In genomic region chr5:170104299-170104698, GRCh38 we compare ENCODE assay signal across 19 cellular contexts. TPM values are rescaled to one million over a fixed set of nuclear protein-coding genes. Genes with fewer than 3 reads are reported as not detected.
A peak's percentile ranks its signal among the peaks of the same experiment; 100 is the strongest.
DNase-seq lines count a peak whose midpoint lies in the region; ATAC-seq and TF ChIP-seq lines count a peak whose summit lies in the region.
"Had no signal": no experiment of that assay in that cellular context is flagged by ENCODE, and none has a peak within 500 bp of the region (broad histone marks: within the 10 kb centered on the region; RNA-seq: fewer than 3 reads in every experiment).

No MANE protein-coding gene starts in this region.

- no peaks in the 10 kb centered on the region for H3K36me3 Mint-ChIP-seq in endodermal cell (ENCODE audit: low read depth)
- no peaks in the 10 kb centered on the region for H3K36me3 Mint-ChIP-seq in stimulated activated memory B cell treated with anti-CD40 and anti-IgM and Interleukin-4, amounts not matched to agents 10 μg/mL and 1 μg/mL and 100 μg/mL, for 72 hours
- H3K36me3 Mint-ChIP-seq: CD14-positive monocyte; CD4-positive, alpha-beta memory T cell had no signal

- H3K36me3 ChIP-seq in Panc1 (ENCODE audit: control insufficient read depth, insufficient read depth, low read length) (no peaks in the 10 kb centered on the region), endodermal cell (ENCODE audit: control insufficient read depth, insufficient read depth, low read length) (peaks cover under 1% of the 10 kb centered on the region)
- H3K36me3 ChIP-seq: BLaER1 had no signal

- 92 to 96% methylated on average over 2 to 6 of the region's 6 CpGs for WGBS in endodermal cell (ENCODE audit: insufficient coverage in 1 of 2, insufficient read length in 1 of 2), 2 experiments

- POLR2A ChIA-PET in Panc1 (lab: Charles Lee), result no interaction called here

- intact Hi-C loops in Panc1 (cut with micrococcal nuclease; ENCODE audit: unreplicated experiment) (no loop called here), sciatic nerve (cut with DNase I) (no loop called here)

- H3K27me3 Mint-ChIP-seq in endodermal cell (ENCODE audit: insufficient read depth), result peaks cover 37% of the 10 kb centered on the region
- peaks cover 31% of the 10 kb centered on the region for H3K27me3 Mint-ChIP-seq in stimulated activated memory B cell treated with anti-CD40 and anti-IgM and Interleukin-4, amounts not matched to agents 10 μg/mL and 1 μg/mL and 100 μg/mL, for 72 hours

- in situ Hi-C loops in Panc1 (cut with HindIII; ENCODE audit: low pct_unique_long_range_greater_than_20kb, low sequenced_read_pairs), result no loop called here

- no peak overlapping the region for H3K27ac Mint-ChIP-seq in endodermal cell
- H3K27ac Mint-ChIP-seq in stimulated activated memory B cell treated with anti-CD40 and anti-IgM and Interleukin-4, amounts not matched to agents 10 μg/mL and 1 μg/mL and 100 μg/mL, for 72 hours, result no peak overlapping the region
- H3K27ac Mint-ChIP-seq: CD14-positive monocyte had no signal

- peak overlapping the region; percentile 91; the same call in 1 of the 2 replicates for H3K27ac ChIP-seq in Panc1 (ENCODE audit: low read length)
- H3K27ac ChIP-seq in endodermal cell (ENCODE audit: low read depth, low read length), result no peak overlapping the region
- H3K27ac ChIP-seq: BLaER1 had no signal

- H3K9ac ChIP-seq in endodermal cell (ENCODE audit: extremely low read depth, low read length, poor library complexity, severe bottlenecking), result no peak overlapping the region
- H3K9ac ChIP-seq: BLaER1 had no signal

- DNase-seq in activated CD8-positive, alpha-beta memory T cell treated with anti-CD3 and anti-CD28 coated beads, Interleukin-2, amount 50 U/mL, for 48 hours, result peak; percentile 28
- no peak for DNase-seq in activated CD8-positive, alpha-beta memory T cell treated with anti-CD3 and anti-CD28 coated beads, Interleukin-2, amount 50 U/mL, for 4 hours
- DNase-seq in Panc1 (ENCODE audit: low read depth, low spot score) (no peak), endodermal cell (peak; percentile 45), sciatic nerve (ENCODE audit: low spot score) (no peak)
- DNase-seq: 8988T; CD4-positive, alpha-beta memory T cell; DMS153; DMS79; GOT3; H7 had no signal

- ATAC-seq in Panc1 (no peak), HG02970 (IDR thresholded peaks at IDR 0.05; ENCODE audit: low FRiP score, unreplicated experiment) (no peak), sciatic nerve (no peak)
- no peak for ATAC-seq in stimulated activated memory B cell treated with anti-CD40 and anti-IgM and Interleukin-4, amounts not matched to agents 10 μg/mL and 1 μg/mL and 100 μg/mL, for 72 hours
- ATAC-seq: GM12878, HepG2 had no signal

- CTCF ChIA-PET in Panc1 (lab: Charles Lee), result interaction anchor here (0.6 to 0.7 kb wide), 2 partner anchors 101 to 162 kb away, joined by 3 to 9 read pairs; no protein-coding TSS in a partner anchor

- no peak overlapping the region for H3K4me3 Mint-ChIP-seq in endodermal cell
- no peak overlapping the region for H3K4me3 Mint-ChIP-seq in stimulated activated memory B cell treated with anti-CD40 and anti-IgM and Interleukin-4, amounts not matched to agents 10 μg/mL and 1 μg/mL and 100 μg/mL, for 72 hours
- H3K4me3 Mint-ChIP-seq: CD14-positive monocyte; CD4-positive, alpha-beta memory T cell had no signal

- H3K4me3 ChIP-seq in Panc1 (ENCODE audit: low read depth in 2 of 2, low read length in 2 of 2), result no peak overlapping the region
- no peak overlapping the region for H3K4me3 ChIP-seq in endodermal cell (ENCODE audit: low read length)
- H3K4me3 ChIP-seq: BLaER1, GM12878 had no signal

- no peak for TF ChIP-seq CTCF in Panc1 (IDR thresholded peaks at IDR 0.05)
- TF ChIP-seq CTCF in endodermal cell (conservative IDR thresholded peaks at IDR 0.05), result no peak

- peaks cover 2% of the 10 kb centered on the region for H3K9me3 Mint-ChIP-seq in endodermal cell
- no peaks in the 10 kb centered on the region for H3K9me3 Mint-ChIP-seq in stimulated activated memory B cell treated with anti-CD40 and anti-IgM and Interleukin-4, amounts not matched to agents 10 μg/mL and 1 μg/mL and 100 μg/mL, for 72 hours

- peaks cover 44% of the 10 kb centered on the region for H3K4me1 Mint-ChIP-seq in endodermal cell
- H3K4me1 Mint-ChIP-seq in stimulated activated memory B cell treated with anti-CD40 and anti-IgM and Interleukin-4, amounts not matched to agents 10 μg/mL and 1 μg/mL and 100 μg/mL, for 72 hours, result peaks cover 7% of the 10 kb centered on the region

- no peaks in the 10 kb centered on the region for H3K9me3 ChIP-seq in Panc1 (ENCODE audit: control insufficient read depth, insufficient read depth, low read depth, low read length)
- peaks cover 4% of the 10 kb centered on the region for H3K9me3 ChIP-seq in endodermal cell (ENCODE audit: control insufficient read depth, low read length)
- H3K9me3 ChIP-seq: BLaER1 had no signal

- BruUV-seq in Panc1 (replicated peaks; lab: Mats Ljungman, UMichigan), result no TSS peak

- H3K4me1 ChIP-seq in Panc1 (ENCODE audit: control insufficient read depth, insufficient read depth, low read length) (peaks cover 38% of the 10 kb centered on the region), endodermal cell (ENCODE audit: control insufficient read depth, insufficient read depth, low read length) (peaks cover 7% of the 10 kb centered on the region)

- H3K27me3 ChIP-seq in Panc1 (ENCODE audit: control insufficient read depth, insufficient read depth, low read length) (no peaks in the 10 kb centered on the region), endodermal cell (ENCODE audit: control insufficient read depth, insufficient read depth, low read length, poor library complexity, severe bottlenecking) (no peaks in the 10 kb centered on the region)
- H3K27me3 ChIP-seq: BLaER1 had no signal

RNA-seq across cellular contexts. Expression of gene FOXI1, which starts 1.4 kb away (rescaled TPM):
- 0.44 TPM for total RNA-seq in Panc1 (2021; ENCODE audit: unreplicated experiment)
- 0.47 TPM for polyA plus RNA-seq in Panc1 (2012; ENCODE audit: insufficient read length)
- 1 to 10 TPM in 1 of 2 donors, under 1 TPM in 1; 0.44 to 3.5 TPM for total RNA-seq in endodermal cell
- polyA plus RNA-seq in endodermal cell (2013, experiment 1 of 2), result 0.18 TPM
- polyA plus RNA-seq in endodermal cell (2013, experiment 2 of 2), result 0.17 TPM
- not detected for total RNA-seq in sciatic nerve
- total RNA-seq: A673; CD4-positive, alpha-beta memory T cell; GM12878; HepG2 had no signal
- polyA plus RNA-seq: AG04450; CD14-positive monocyte; CD4-positive, alpha-beta memory T cell; GM12878; HepG2 had no signal

Comparison
In these comparisons a context has a peak if more than half of its experiments do, and no peak if none do; other contexts are left out.
1. DNase-seq: peak in activated CD8-positive, alpha-beta memory T cell treated with anti-CD3 and anti-CD28 coated beads, Interleukin-2, amount 50 U/mL, for 48 hours (single experiment) and endodermal cell (single experiment); none in activated CD8-positive, alpha-beta memory T cell treated with anti-CD3 and anti-CD28 coated beads, Interleukin-2, amount 50 U/mL, for 4 hours (single experiment), Panc1 (single experiment) and sciatic nerve (single experiment).